ENCODE assay signal across 1 cellular context in genomic region chr12:2958432-2959193, GRCh38.
TF ChIP-seq lines count a peak whose summit lies in the region.

No MANE protein-coding gene starts in this region.

TF ChIP-seq in HEK293, 187 proteins besides CTCF, POLR2A, EP300 and RAD21 (continued from another document and continues in another):
- TF ChIP-seq KLF1 (tag by site-specific recombination; IDR thresholded peaks at IDR 0.05) (peak; percentile 74), ZNF433 (tag by site-specific recombination; IDR thresholded peaks at IDR 0.05; ENCODE audit: low read depth) (no peak), TRIM28 (IDR thresholded peaks at IDR 0.05; ENCODE audit: borderline replicate concordance, low read length) (no peak), ZNF211 (tag by site-specific recombination; IDR thresholded peaks at IDR 0.05; ENCODE audit: low read depth) (no peak), ZNF398 (tag by site-specific recombination; IDR thresholded peaks at IDR 0.05) (peak; percentile 83), ZNF488 (tag by site-specific recombination; IDR thresholded peaks at IDR 0.05) (no peak), ZFHX2 (tag by site-specific recombination; conservative IDR thresholded peaks at IDR 0.05) (peak; percentile 24; the same call in 1 of the 2 replicates), ZNF571 (tag by site-specific recombination; IDR thresholded peaks at IDR 0.05) (no peak), ZNF623 (tag by site-specific recombination; IDR thresholded peaks at IDR 0.05) (no peak), ZNF169 (tag by site-specific recombination; IDR thresholded peaks at IDR 0.05) (no peak), ZNF704 (tag by site-specific recombination; IDR thresholded peaks at IDR 0.05) (no peak), SP3 (tag by site-specific recombination; IDR thresholded peaks at IDR 0.05) (peak; percentile 75), FEZF1 (tag by site-specific recombination; IDR thresholded peaks at IDR 0.05) (0 out of 2 replicates have a peak, but pooled peaks have one; percentile 9), ZNF76 (tag by site-specific recombination; IDR thresholded peaks at IDR 0.05; ENCODE audit: borderline replicate concordance, low read depth) (peak; percentile 75), ZNF266 (tag by site-specific recombination; IDR thresholded peaks at IDR 0.05; ENCODE audit: low read depth) (no peak), ZXDB (tag by site-specific recombination; IDR thresholded peaks at IDR 0.05) (peak; percentile 69), ZNF785 (tag by site-specific recombination; IDR thresholded peaks at IDR 0.05) (no peak), ZNF624 (tag by site-specific recombination; IDR thresholded peaks at IDR 0.05) (no peak), OVOL3 (tag by site-specific recombination; IDR thresholded peaks at IDR 0.05) (no peak), ZNF600 (tag by site-specific recombination; IDR thresholded peaks at IDR 0.05) (peak; percentile 56), HOXC10 (CRISPR knock-in tag; IDR thresholded peaks at IDR 0.05) (no peak), ZNF664 (tag by site-specific recombination; IDR thresholded peaks at IDR 0.05) (no peak), ZNF692 (tag by site-specific recombination; IDR thresholded peaks at IDR 0.05) (peak; percentile 54), ZBTB10 (tag by site-specific recombination; IDR thresholded peaks at IDR 0.05) (no peak), KLF9 (tag by site-specific recombination; IDR thresholded peaks at IDR 0.05; ENCODE audit: low read depth) (peak; percentile 54), ZNF248 (tag by site-specific recombination; IDR thresholded peaks at IDR 0.05) (no peak), ZBTB17 (tag by site-specific recombination; IDR thresholded peaks at IDR 0.05) (peak; percentile 97), ZNF529 (tag by site-specific recombination; IDR thresholded peaks at IDR 0.05; ENCODE audit: insufficient replicate concordance) (no peak), ZNF292 (tag by site-specific recombination; IDR thresholded peaks at IDR 0.05; ENCODE audit: borderline replicate concordance, low read depth) (no peak), ZNF202 (tag by site-specific recombination; IDR thresholded peaks at IDR 0.05; ENCODE audit: borderline replicate concordance) (no peak), ZNF596 (tag by site-specific recombination; IDR thresholded peaks at IDR 0.05) (no peak), ZNF585B (tag by site-specific recombination; IDR thresholded peaks at IDR 0.05) (no peak), ZNF558 (tag by site-specific recombination; IDR thresholded peaks at IDR 0.05) (no peak), ZNF626 (tag by site-specific recombination; IDR thresholded peaks at IDR 0.05) (no peak), ZNF10 (tag by site-specific recombination; IDR thresholded peaks at IDR 0.05) (no peak), ZNF580 (tag by site-specific recombination; IDR thresholded peaks at IDR 0.05) (no peak), ZNF24 (tag by site-specific recombination; IDR thresholded peaks at IDR 0.05) (peak; percentile 55; the same call in 1 of the 2 replicates), ZNF561 (tag by site-specific recombination; IDR thresholded peaks at IDR 0.05; ENCODE audit: borderline replicate concordance) (peak; percentile 53), WT1 (tag by site-specific recombination; IDR thresholded peaks at IDR 0.05) (peak; percentile 46; the same call in 1 of the 2 replicates), SP7 (tag by site-specific recombination; IDR thresholded peaks at IDR 0.05) (peak; percentile 38; the same call in 1 of the 2 replicates), EGR2 (tag by site-specific recombination; IDR thresholded peaks at IDR 0.05; ENCODE audit: low read depth) (peak; percentile 12; the same call in 1 of the 2 replicates), SCRT2 (tag by site-specific recombination; IDR thresholded peaks at IDR 0.05) (no peak), ZNF394 (tag by site-specific recombination; IDR thresholded peaks at IDR 0.05; ENCODE audit: borderline replicate concordance) (no peak), ZNF629 (tag by site-specific recombination; IDR thresholded peaks at IDR 0.05) (peak; percentile 33; the same call in 1 of the 2 replicates), ZFP69B (tag by site-specific recombination; IDR thresholded peaks at IDR 0.05) (0 out of 2 replicates have a peak, but pooled peaks have one; percentile 13), ZNF157 (tag by site-specific recombination; IDR thresholded peaks at IDR 0.05) (no peak), ZNF174 (tag by site-specific recombination; IDR thresholded peaks at IDR 0.05) (no peak), ZNF280C (tag by site-specific recombination; IDR thresholded peaks at IDR 0.05) (no peak)
- TF ChIP-seq, protein P1, sequence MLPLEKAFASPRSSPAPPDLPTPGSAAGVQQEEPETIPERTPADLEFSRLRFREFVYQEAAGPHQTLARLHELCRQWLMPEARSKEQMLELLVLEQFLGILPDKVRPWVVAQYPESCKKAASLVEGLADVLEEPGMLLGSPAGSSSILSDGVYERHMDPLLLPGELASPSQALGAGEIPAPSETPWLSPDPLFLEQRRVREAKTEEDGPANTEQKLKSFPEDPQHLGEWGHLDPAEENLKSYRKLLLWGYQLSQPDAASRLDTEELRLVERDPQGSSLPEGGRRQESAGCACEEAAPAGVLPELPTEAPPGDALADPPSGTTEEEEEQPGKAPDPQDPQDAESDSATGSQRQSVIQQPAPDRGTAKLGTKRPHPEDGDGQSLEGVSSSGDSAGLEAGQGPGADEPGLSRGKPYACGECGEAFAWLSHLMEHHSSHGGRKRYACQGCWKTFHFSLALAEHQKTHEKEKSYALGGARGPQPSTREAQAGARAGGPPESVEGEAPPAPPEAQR (tag by site-specific recombination; IDR thresholded peaks at IDR 0.05), result no peak
- TF ChIP-seq, protein P2, sequence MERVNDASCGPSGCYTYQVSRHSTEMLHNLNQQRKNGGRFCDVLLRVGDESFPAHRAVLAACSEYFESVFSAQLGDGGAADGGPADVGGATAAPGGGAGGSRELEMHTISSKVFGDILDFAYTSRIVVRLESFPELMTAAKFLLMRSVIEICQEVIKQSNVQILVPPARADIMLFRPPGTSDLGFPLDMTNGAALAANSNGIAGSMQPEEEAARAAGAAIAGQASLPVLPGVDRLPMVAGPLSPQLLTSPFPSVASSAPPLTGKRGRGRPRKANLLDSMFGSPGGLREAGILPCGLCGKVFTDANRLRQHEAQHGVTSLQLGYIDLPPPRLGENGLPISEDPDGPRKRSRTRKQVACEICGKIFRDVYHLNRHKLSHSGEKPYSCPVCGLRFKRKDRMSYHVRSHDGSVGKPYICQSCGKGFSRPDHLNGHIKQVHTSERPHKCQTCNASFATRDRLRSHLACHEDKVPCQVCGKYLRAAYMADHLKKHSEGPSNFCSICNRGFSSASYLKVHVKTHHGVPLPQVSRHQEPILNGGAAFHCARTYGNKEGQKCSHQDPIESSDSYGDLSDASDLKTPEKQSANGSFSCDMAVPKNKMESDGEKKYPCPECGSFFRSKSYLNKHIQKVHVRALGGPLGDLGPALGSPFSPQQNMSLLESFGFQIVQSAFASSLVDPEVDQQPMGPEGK (tag by site-specific recombination; IDR thresholded peaks at IDR 0.05), result peak; percentile 74
- TF ChIP-seq, protein P3, sequence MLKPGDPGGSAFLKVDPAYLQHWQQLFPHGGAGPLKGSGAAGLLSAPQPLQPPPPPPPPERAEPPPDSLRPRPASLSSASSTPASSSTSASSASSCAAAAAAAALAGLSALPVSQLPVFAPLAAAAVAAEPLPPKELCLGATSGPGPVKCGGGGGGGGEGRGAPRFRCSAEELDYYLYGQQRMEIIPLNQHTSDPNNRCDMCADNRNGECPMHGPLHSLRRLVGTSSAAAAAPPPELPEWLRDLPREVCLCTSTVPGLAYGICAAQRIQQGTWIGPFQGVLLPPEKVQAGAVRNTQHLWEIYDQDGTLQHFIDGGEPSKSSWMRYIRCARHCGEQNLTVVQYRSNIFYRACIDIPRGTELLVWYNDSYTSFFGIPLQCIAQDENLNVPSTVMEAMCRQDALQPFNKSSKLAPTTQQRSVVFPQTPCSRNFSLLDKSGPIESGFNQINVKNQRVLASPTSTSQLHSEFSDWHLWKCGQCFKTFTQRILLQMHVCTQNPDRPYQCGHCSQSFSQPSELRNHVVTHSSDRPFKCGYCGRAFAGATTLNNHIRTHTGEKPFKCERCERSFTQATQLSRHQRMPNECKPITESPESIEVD (tag by site-specific recombination; IDR thresholded peaks at IDR 0.05), result no peak
